Comparison of ENCODE assay signal across 16 cellular contexts in genomic region chr2:239919779-239920545, GRCh38.
DNase-seq lines count a peak whose midpoint lies in the region; ATAC-seq and TF ChIP-seq lines count a peak whose summit lies in the region.
"Had no signal": no experiment of that assay in that cellular context is flagged by ENCODE, and none has a peak within 500 bp of the region (broad histone marks: within the 10 kb centered on the region; RNA-seq: fewer than 3 reads in every experiment).

No MANE protein-coding gene starts in this region.

- H3K4me3 ChIP-seq in right cardiac atrium (ENCODE audit: low read length) (no peak overlapping the region), thoracic aorta (no peak overlapping the region), neuronal stem cell (ENCODE audit: low read length in 2 of 2) (no peak overlapping the region)
- H3K4me3 ChIP-seq: K562, tibial nerve had no signal

- 67% methylated on average over 11 of the region's 11 CpGs for WGBS in right cardiac atrium
- no CpG with 5 or more reads among the region's 11 CpGs for WGBS in neuronal stem cell (ENCODE audit: extremely low coverage in 2 of 2, insufficient read length in 2 of 2, insufficient replicate concordance in 1 of 2), 2 donors

- peaks cover 40% of the 10 kb centered on the region for H3K36me3 Mint-ChIP-seq in activated CD4-positive, alpha-beta memory T cell treated with anti-CD3 and anti-CD28 coated beads, Interleukin-2, amount 10 ng/mL, durations not matched to agents 7 days and 5 days (ENCODE audit: low read depth)
- H3K36me3 Mint-ChIP-seq in activated CD4-positive, alpha-beta memory T cell treated with anti-CD3 and anti-CD28 coated beads for 36 hours: peaks cover 8% of the 10 kb centered on the region
- H3K36me3 Mint-ChIP-seq in chondrocyte (ENCODE audit: low read depth): peaks cover 4% of the 10 kb centered on the region

- H3K27me3 Mint-ChIP-seq in activated CD4-positive, alpha-beta memory T cell treated with anti-CD3 and anti-CD28 coated beads, Interleukin-2, amount 10 ng/mL, durations not matched to agents 7 days and 5 days: peaks cover 10% of the 10 kb centered on the region
- peaks cover 2% of the 10 kb centered on the region for H3K27me3 Mint-ChIP-seq in activated CD4-positive, alpha-beta memory T cell treated with anti-CD3 and anti-CD28 coated beads for 36 hours
- no peaks in the 10 kb centered on the region for H3K27me3 Mint-ChIP-seq in chondrocyte (ENCODE audit: low read depth)

- H3K4me1 Mint-ChIP-seq in activated CD4-positive, alpha-beta memory T cell treated with anti-CD3 and anti-CD28 coated beads, Interleukin-2, amount 10 ng/mL, durations not matched to agents 7 days and 5 days: peaks cover 44% of the 10 kb centered on the region
- H3K4me1 Mint-ChIP-seq in activated CD4-positive, alpha-beta memory T cell treated with anti-CD3 and anti-CD28 coated beads for 36 hours (ENCODE audit: low read depth): no peaks in the 10 kb centered on the region
- H3K4me1 Mint-ChIP-seq in chondrocyte (ENCODE audit: low read depth): peaks cover 5% of the 10 kb centered on the region
- H3K4me1 Mint-ChIP-seq: B cell, nephron had no signal

- no peak overlapping the region for H3K27ac ChIP-seq in right cardiac atrium (ENCODE audit: low read length)
- H3K27ac ChIP-seq in thoracic aorta: peak overlapping the region; percentile 30 to 53
- H3K27ac ChIP-seq in neuronal stem cell (replicated peaks; ENCODE audit: low read length): no peak overlapping the region
- H3K27ac ChIP-seq: tibial nerve had no signal

- peak; percentile 15 for DNase-seq in activated CD4-positive, alpha-beta memory T cell treated with anti-CD3 and anti-CD28 coated beads, Interleukin-2, amount 10 ng/mL, durations not matched to agents 7 days and 5 days
- DNase-seq in activated CD4-positive, alpha-beta memory T cell treated with anti-CD3 and anti-CD28 coated beads for 36 hours: no peak
- DNase-seq in chondrocyte (ENCODE audit: low spot score) (peak; percentile 47), right cardiac atrium (peak; percentile 47 to 74 (median 72)), thoracic aorta (ENCODE audit: low spot score) (no peak), iPS-NIHi11 (ENCODE audit: low spot score) (no peak), neuronal stem cell (ENCODE audit: low spot score) (no peak), DMS153 treated with DMSO at 0.1 percent for 48 hours (lab: John Stamatoyannopoulos, UW; ENCODE audit: unreplicated experiment) (no peak)
- DNase-seq: activated CD4-positive, alpha-beta T cell treated with anti-CD3 and anti-CD28 coated beads for 1 hour; cortex of kidney; HFFc6; NCI-H748 treated with DMSO at 0.1 percent for 48 hours had no signal

- H3K4me3 Mint-ChIP-seq in activated CD4-positive, alpha-beta memory T cell treated with anti-CD3 and anti-CD28 coated beads, Interleukin-2, amount 10 ng/mL, durations not matched to agents 7 days and 5 days: no peak overlapping the region
- no peak overlapping the region for H3K4me3 Mint-ChIP-seq in activated CD4-positive, alpha-beta memory T cell treated with anti-CD3 and anti-CD28 coated beads for 36 hours
- no peak overlapping the region for H3K4me3 Mint-ChIP-seq in chondrocyte (ENCODE audit: unreplicated experiment)
- H3K4me3 Mint-ChIP-seq: B cell, HFFc6, nephron had no signal

- H3K27ac Mint-ChIP-seq in activated CD4-positive, alpha-beta memory T cell treated with anti-CD3 and anti-CD28 coated beads, Interleukin-2, amount 10 ng/mL, durations not matched to agents 7 days and 5 days: peak overlapping the region; percentile 84
- no peak overlapping the region for H3K27ac Mint-ChIP-seq in activated CD4-positive, alpha-beta memory T cell treated with anti-CD3 and anti-CD28 coated beads for 36 hours
- H3K27ac Mint-ChIP-seq in chondrocyte (ENCODE audit: unreplicated experiment): no peak overlapping the region
- H3K27ac Mint-ChIP-seq: B cell, HFFc6, nephron had no signal

- POLR2A ChIA-PET in activated CD4-positive, alpha-beta memory T cell treated with anti-CD3 and anti-CD28 coated beads, Interleukin-2, amount 10 ng/mL, durations not matched to agents 7 days and 5 days (lab: Charles Lee): interaction anchor here (4.9 kb wide), 1 partner anchor 8 kb away, joined by 51 read pairs; no protein-coding TSS in a partner anchor
- POLR2A ChIA-PET in activated CD4-positive, alpha-beta memory T cell treated with anti-CD3 and anti-CD28 coated beads for 36 hours (lab: Charles Lee): no interaction called here

- no peak overlapping the region for H3K9ac ChIP-seq in neuronal stem cell (ENCODE audit: low read depth, low read length, poor library complexity)

- no peak overlapping the region for H3K14ac ChIP-seq in neuronal stem cell (ENCODE audit: low read length)

- H2BK12ac ChIP-seq in neuronal stem cell (ENCODE audit: low read length): no peak overlapping the region

- no peak overlapping the region for H4K91ac ChIP-seq in neuronal stem cell (ENCODE audit: low read depth, low read length, poor library complexity)

- H3K4ac ChIP-seq in neuronal stem cell (ENCODE audit: low read length): no peak overlapping the region

- peaks cover 2% of the 10 kb centered on the region for H3K4me1 ChIP-seq in right cardiac atrium (ENCODE audit: control insufficient read depth, insufficient read depth, low read length)
- peaks cover 0 to 16% of the 10 kb centered on the region in 2 donors for H3K4me1 ChIP-seq in thoracic aorta (ENCODE audit: control insufficient read depth in 1 of 2, low read depth in 2 of 2)
- no peaks in the 10 kb centered on the region for H3K4me1 ChIP-seq in neuronal stem cell (ENCODE audit: control insufficient read depth in 2 of 2, insufficient read depth in 1 of 2, low read depth in 1 of 2, low read length in 2 of 2)
- H3K4me1 ChIP-seq: tibial nerve had no signal

- H3K27me3 ChIP-seq in right cardiac atrium (ENCODE audit: control insufficient read depth, insufficient read depth): no peaks in the 10 kb centered on the region
- H3K27me3 ChIP-seq in thoracic aorta (replicated peaks; ENCODE audit: insufficient read depth): no peaks in the 10 kb centered on the region
- no peaks in the 10 kb centered on the region for H3K27me3 ChIP-seq in neuronal stem cell (ENCODE audit: control insufficient read depth in 3 of 3, insufficient read depth in 3 of 3, low read depth in 1 of 3, low read length in 3 of 3)
- H3K27me3 ChIP-seq: tibial nerve had no signal

- no peak overlapping the region for H2AK5ac ChIP-seq in neuronal stem cell (ENCODE audit: low read depth, low read length)

- H2AFZ ChIP-seq in neuronal stem cell (ENCODE audit: low read length): no peak overlapping the region

- no peak overlapping the region for H2BK120ac ChIP-seq in neuronal stem cell (ENCODE audit: low read depth, low read length)

- TF ChIP-seq CTCF in chondrocyte (IDR thresholded peaks at IDR 0.05) (no peak), thoracic aorta (IDR thresholded peaks at IDR 0.05) (no peak)

- H3K18ac ChIP-seq in neuronal stem cell (ENCODE audit: low read length): no peak overlapping the region

- no peak overlapping the region for H2BK5ac ChIP-seq in neuronal stem cell (ENCODE audit: low read length)

- H3K9me3 ChIP-seq in right cardiac atrium (ENCODE audit: control insufficient read depth, low read length) (no peaks in the 10 kb centered on the region), thoracic aorta (peaks cover 7% of the 10 kb centered on the region), neuronal stem cell (replicated peaks in 1 of 2; ENCODE audit: control insufficient read depth in 2 of 2, insufficient read depth in 1 of 2, low read depth in 1 of 2, low read length in 2 of 2) (peaks cover 14 to 31% of the 10 kb centered on the region in 2 donors)

- no peak overlapping the region for H4K8ac ChIP-seq in neuronal stem cell (ENCODE audit: low read depth, low read length)

- ATAC-seq in right cardiac atrium: peak; percentile 80 to 86
- no peak for ATAC-seq in thoracic aorta (ENCODE audit: insufficient number of reproducible peaks, low FRiP score, low read depth)
- ATAC-seq: K562 had no signal

- H2BK15ac ChIP-seq in neuronal stem cell (ENCODE audit: low read length): no peak overlapping the region

- no peak overlapping the region for H3K4me2 ChIP-seq in neuronal stem cell (ENCODE audit: insufficient read depth, low read length, poor library complexity, severe bottlenecking)

- intact Hi-C loops in activated CD4-positive, alpha-beta memory T cell treated with anti-CD3 and anti-CD28 coated beads for 36 hours (cut with micrococcal nuclease): no loop called here
- intact Hi-C loops in right cardiac atrium (cut with DNase I): no loop called here

- H3K23ac ChIP-seq in neuronal stem cell (ENCODE audit: low read depth, low read length, poor library complexity): no peak overlapping the region

- peaks cover 4% of the 10 kb centered on the region for H3K79me1 ChIP-seq in neuronal stem cell (ENCODE audit: low read depth, low read length)

- H3K36me3 ChIP-seq in thoracic aorta: no peaks in the 10 kb centered on the region
- no peaks in the 10 kb centered on the region for H3K36me3 ChIP-seq in neuronal stem cell (replicated peaks in 1 of 2; ENCODE audit: control insufficient read depth in 2 of 2, insufficient read depth in 2 of 2, low read length in 2 of 2)
- H3K36me3 ChIP-seq: tibial nerve had no signal

- CTCF ChIA-PET in activated CD4-positive, alpha-beta memory T cell treated with anti-CD3 and anti-CD28 coated beads, Interleukin-2, amount 10 ng/mL, durations not matched to agents 7 days and 5 days (lab: Charles Lee): interaction anchor here (1.3 to 2.8 kb wide), 2 partner anchors 8 to 15 kb away, joined by 4 to 12 read pairs; no protein-coding TSS in a partner anchor
- CTCF ChIA-PET in activated CD4-positive, alpha-beta memory T cell treated with anti-CD3 and anti-CD28 coated beads for 36 hours (lab: Charles Lee): interaction anchor here (1.1 kb wide), 1 partner anchor 15 kb away, joined by 4 read pairs; no protein-coding TSS in a partner anchor

- peaks cover 27% of the 10 kb centered on the region for H3K9me3 Mint-ChIP-seq in activated CD4-positive, alpha-beta memory T cell treated with anti-CD3 and anti-CD28 coated beads, Interleukin-2, amount 10 ng/mL, durations not matched to agents 7 days and 5 days
- H3K9me3 Mint-ChIP-seq in activated CD4-positive, alpha-beta memory T cell treated with anti-CD3 and anti-CD28 coated beads for 36 hours: peaks cover 16% of the 10 kb centered on the region
- peaks cover 22% of the 10 kb centered on the region for H3K9me3 Mint-ChIP-seq in chondrocyte (ENCODE audit: low read depth)

Comparison
In these comparisons a context has a peak if more than half of its experiments do, and no peak if none do; other contexts are left out.
1. DNase-seq: peak in activated CD4-positive, alpha-beta memory T cell treated with anti-CD3 and anti-CD28 coated beads, Interleukin-2, amount 10 ng/mL, durations not matched to agents 7 days and 5 days (single experiment), chondrocyte (single experiment) and right cardiac atrium (3 of 3); none in activated CD4-positive, alpha-beta memory T cell treated with anti-CD3 and anti-CD28 coated beads for 36 hours (single experiment), thoracic aorta (single experiment), iPS-NIHi11 (single experiment), neuronal stem cell (single experiment) and DMS153 treated with DMSO at 0.1 percent for 48 hours (single experiment).
2. H3K27ac ChIP-seq: peak in thoracic aorta (2 of 2); none in right cardiac atrium (single experiment) and neuronal stem cell (single experiment).